ENCODE assay signal across 1 cellular context in genomic region chr3:192851821-192852352, GRCh38.
TF ChIP-seq lines count a peak whose summit lies in the region.

No MANE protein-coding gene starts in this region.

TF ChIP-seq in HepG2, 621 proteins besides CTCF, POLR2A, EP300 and RAD21 (continued from another document and continues in another):
- TF ChIP-seq, protein P1, sequence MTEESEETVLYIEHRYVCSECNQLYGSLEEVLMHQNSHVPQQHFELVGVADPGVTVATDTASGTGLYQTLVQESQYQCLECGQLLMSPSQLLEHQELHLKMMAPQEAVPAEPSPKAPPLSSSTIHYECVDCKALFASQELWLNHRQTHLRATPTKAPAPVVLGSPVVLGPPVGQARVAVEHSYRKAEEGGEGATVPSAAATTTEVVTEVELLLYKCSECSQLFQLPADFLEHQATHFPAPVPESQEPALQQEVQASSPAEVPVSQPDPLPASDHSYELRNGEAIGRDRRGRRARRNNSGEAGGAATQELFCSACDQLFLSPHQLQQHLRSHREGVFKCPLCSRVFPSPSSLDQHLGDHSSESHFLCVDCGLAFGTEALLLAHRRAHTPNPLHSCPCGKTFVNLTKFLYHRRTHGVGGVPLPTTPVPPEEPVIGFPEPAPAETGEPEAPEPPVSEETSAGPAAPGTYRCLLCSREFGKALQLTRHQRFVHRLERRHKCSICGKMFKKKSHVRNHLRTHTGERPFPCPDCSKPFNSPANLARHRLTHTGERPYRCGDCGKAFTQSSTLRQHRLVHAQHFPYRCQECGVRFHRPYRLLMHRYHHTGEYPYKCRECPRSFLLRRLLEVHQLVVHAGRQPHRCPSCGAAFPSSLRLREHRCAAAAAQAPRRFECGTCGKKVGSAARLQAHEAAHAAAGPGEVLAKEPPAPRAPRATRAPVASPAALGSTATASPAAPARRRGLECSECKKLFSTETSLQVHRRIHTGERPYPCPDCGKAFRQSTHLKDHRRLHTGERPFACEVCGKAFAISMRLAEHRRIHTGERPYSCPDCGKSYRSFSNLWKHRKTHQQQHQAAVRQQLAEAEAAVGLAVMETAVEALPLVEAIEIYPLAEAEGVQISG (CRISPR knock-in tag; IDR thresholded peaks at IDR 0.05), result no peak
- TF ChIP-seq ZBTB8A (CRISPR knock-in tag; IDR thresholded peaks at IDR 0.05; ENCODE audit: borderline replicate concordance, low read depth), result no peak
- TF ChIP-seq FOXP4 (CRISPR knock-in tag; IDR thresholded peaks at IDR 0.05), result 0 out of 2 replicates have a peak, but pooled peaks have one; percentile 13
- TF ChIP-seq SRSF4 (IDR thresholded peaks at IDR 0.05; ENCODE audit: low read depth, low read length, poor library complexity, severe bottlenecking), result no peak
- TF ChIP-seq ZMAT5 (CRISPR knock-in tag; IDR thresholded peaks at IDR 0.05; ENCODE audit: borderline replicate concordance, low read depth), result no peak
- TF ChIP-seq TSC22D2 (CRISPR knock-in tag; IDR thresholded peaks at IDR 0.05; ENCODE audit: borderline replicate concordance), result 0 out of 2 replicates have a peak, but pooled peaks have one; percentile 31
- TF ChIP-seq ZNF276 (CRISPR knock-in tag; IDR thresholded peaks at IDR 0.05; ENCODE audit: low read depth), result no peak
- no peak for TF ChIP-seq SUZ12 (IDR thresholded peaks at IDR 0.05; ENCODE audit: low read depth, low read length)
- no peak for TF ChIP-seq ZNF432 (CRISPR knock-in tag; IDR thresholded peaks at IDR 0.05; ENCODE audit: borderline replicate concordance)
- TF ChIP-seq ZSCAN25 (CRISPR knock-in tag; IDR thresholded peaks at IDR 0.05), result no peak
- TF ChIP-seq ZXDC (CRISPR knock-in tag; IDR thresholded peaks at IDR 0.05), result no peak
- TF ChIP-seq ZNF350 (CRISPR knock-in tag; IDR thresholded peaks at IDR 0.05; ENCODE audit: borderline replicate concordance, low read depth), result no peak
- TF ChIP-seq NFYC (CRISPR knock-in tag; IDR thresholded peaks at IDR 0.05), result no peak
- TF ChIP-seq ZNF296 (CRISPR knock-in tag; conservative IDR thresholded peaks at IDR 0.05), result no peak
- no peak for TF ChIP-seq TAF15 (IDR thresholded peaks at IDR 0.05; ENCODE audit: low read depth, low read length, poor library complexity, severe bottlenecking)
- TF ChIP-seq ZNF878 (CRISPR knock-in tag; IDR thresholded peaks at IDR 0.05), result no peak
- no peak for TF ChIP-seq KDM5B (CRISPR knock-in tag; IDR thresholded peaks at IDR 0.05; ENCODE audit: borderline replicate concordance)
- TF ChIP-seq, protein P2, sequence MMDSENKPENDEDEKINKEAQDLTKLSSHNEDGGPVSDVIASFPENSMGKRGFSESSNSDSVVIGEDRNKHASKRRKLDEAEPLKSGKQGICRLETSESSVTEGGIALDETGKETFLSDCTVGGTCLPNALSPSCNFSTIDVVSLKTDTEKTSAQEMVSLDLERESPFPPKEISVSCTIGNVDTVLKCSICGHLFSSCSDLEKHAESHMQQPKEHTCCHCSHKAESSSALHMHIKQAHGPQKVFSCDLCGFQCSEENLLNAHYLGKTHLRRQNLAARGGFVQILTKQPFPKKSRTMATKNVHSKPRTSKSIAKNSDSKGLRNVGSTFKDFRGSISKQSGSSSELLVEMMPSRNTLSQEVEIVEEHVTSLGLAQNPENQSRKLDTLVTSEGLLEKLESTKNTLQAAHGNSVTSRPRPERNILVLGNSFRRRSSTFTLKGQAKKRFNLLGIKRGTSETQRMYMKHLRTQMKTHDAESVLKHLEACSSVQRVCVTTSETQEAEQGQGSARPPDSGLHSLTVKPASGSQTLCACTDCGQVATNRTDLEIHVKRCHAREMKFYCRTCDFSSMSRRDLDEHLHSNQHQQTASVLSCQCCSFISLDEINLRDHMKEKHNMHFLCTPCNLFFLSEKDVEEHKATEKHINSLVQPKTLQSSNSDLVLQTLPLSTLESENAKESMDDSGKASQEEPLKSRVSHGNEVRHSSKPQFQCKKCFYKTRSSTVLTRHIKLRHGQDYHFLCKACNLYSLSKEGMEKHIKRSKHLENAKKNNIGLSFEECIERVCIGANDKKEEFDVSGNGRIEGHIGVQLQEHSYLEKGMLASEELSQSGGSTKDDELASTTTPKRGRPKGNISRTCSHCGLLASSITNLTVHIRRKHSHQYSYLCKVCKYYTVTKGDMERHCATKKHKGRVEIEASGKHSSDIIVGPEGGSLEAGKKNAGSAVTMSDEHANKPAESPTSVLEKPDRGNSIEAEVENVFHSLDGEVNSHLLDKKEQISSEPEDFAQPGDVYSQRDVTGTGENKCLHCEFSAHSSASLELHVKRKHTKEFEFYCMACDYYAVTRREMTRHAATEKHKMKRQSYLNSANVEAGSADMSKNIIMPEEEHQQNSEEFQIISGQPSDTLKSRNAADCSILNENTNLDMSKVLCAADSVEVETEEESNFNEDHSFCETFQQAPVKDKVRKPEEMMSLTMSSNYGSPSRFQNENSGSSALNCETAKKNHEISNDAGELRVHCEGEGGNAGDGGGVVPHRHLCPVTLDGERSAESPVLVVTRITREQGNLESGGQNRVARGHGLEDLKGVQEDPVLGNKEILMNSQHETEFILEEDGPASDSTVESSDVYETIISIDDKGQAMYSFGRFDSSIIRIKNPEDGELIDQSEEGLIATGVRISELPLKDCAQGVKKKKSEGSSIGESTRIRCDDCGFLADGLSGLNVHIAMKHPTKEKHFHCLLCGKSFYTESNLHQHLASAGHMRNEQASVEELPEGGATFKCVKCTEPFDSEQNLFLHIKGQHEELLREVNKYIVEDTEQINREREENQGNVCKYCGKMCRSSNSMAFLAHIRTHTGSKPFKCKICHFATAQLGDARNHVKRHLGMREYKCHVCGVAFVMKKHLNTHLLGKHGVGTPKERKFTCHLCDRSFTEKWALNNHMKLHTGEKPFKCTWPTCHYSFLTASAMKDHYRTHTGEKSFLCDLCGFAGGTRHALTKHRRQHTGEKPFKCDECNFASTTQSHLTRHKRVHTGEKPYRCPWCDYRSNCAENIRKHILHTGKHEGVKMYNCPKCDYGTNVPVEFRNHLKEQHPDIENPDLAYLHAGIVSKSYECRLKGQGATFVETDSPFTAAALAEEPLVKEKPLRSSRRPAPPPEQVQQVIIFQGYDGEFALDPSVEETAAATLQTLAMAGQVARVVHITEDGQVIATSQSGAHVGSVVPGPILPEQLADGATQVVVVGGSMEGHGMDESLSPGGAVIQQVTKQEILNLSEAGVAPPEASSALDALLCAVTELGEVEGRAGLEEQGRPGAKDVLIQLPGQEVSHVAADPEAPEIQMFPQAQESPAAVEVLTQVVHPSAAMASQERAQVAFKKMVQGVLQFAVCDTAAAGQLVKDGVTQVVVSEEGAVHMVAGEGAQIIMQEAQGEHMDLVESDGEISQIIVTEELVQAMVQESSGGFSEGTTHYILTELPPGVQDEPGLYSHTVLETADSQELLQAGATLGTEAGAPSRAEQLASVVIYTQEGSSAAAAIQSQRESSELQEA (CRISPR knock-in tag; IDR thresholded peaks at IDR 0.05; ENCODE audit: not compliant biosample characterization), result no peak
- no peak for TF ChIP-seq SP140L (CRISPR knock-in tag; IDR thresholded peaks at IDR 0.05; ENCODE audit: borderline replicate concordance)
- TF ChIP-seq, protein P3, sequence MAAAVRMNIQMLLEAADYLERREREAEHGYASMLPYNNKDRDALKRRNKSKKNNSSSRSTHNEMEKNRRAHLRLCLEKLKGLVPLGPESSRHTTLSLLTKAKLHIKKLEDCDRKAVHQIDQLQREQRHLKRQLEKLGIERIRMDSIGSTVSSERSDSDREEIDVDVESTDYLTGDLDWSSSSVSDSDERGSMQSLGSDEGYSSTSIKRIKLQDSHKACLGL (CRISPR knock-in tag; IDR thresholded peaks at IDR 0.05), result no peak
- no peak for TF ChIP-seq ZNF230 (CRISPR knock-in tag; IDR thresholded peaks at IDR 0.05)
- TF ChIP-seq, protein P4, sequence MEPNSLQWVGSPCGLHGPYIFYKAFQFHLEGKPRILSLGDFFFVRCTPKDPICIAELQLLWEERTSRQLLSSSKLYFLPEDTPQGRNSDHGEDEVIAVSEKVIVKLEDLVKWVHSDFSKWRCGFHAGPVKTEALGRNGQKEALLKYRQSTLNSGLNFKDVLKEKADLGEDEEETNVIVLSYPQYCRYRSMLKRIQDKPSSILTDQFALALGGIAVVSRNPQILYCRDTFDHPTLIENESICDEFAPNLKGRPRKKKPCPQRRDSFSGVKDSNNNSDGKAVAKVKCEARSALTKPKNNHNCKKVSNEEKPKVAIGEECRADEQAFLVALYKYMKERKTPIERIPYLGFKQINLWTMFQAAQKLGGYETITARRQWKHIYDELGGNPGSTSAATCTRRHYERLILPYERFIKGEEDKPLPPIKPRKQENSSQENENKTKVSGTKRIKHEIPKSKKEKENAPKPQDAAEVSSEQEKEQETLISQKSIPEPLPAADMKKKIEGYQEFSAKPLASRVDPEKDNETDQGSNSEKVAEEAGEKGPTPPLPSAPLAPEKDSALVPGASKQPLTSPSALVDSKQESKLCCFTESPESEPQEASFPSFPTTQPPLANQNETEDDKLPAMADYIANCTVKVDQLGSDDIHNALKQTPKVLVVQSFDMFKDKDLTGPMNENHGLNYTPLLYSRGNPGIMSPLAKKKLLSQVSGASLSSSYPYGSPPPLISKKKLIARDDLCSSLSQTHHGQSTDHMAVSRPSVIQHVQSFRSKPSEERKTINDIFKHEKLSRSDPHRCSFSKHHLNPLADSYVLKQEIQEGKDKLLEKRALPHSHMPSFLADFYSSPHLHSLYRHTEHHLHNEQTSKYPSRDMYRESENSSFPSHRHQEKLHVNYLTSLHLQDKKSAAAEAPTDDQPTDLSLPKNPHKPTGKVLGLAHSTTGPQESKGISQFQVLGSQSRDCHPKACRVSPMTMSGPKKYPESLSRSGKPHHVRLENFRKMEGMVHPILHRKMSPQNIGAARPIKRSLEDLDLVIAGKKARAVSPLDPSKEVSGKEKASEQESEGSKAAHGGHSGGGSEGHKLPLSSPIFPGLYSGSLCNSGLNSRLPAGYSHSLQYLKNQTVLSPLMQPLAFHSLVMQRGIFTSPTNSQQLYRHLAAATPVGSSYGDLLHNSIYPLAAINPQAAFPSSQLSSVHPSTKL (CRISPR knock-in tag; IDR thresholded peaks at IDR 0.05), result peak; percentile 94
- TF ChIP-seq BATF2 (CRISPR knock-in tag; IDR thresholded peaks at IDR 0.05), result no peak
- TF ChIP-seq CEBPB (IDR thresholded peaks at IDR 0.05; ENCODE audit: borderline replicate concordance, low read depth, low read length), result peak; percentile 24; the same call in 1 of the 2 replicates
- TF ChIP-seq, protein P5, sequence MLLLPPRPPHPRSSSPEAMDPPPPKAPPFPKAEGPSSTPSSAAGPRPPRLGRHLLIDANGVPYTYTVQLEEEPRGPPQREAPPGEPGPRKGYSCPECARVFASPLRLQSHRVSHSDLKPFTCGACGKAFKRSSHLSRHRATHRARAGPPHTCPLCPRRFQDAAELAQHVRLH (CRISPR knock-in tag; IDR thresholded peaks at IDR 0.05; ENCODE audit: borderline replicate concordance, low read depth), result no peak
- TF ChIP-seq ZNF629 (CRISPR knock-in tag; conservative IDR thresholded peaks at IDR 0.05), result no peak
- no peak for TF ChIP-seq SIX1 (CRISPR knock-in tag; IDR thresholded peaks at IDR 0.05; ENCODE audit: borderline replicate concordance)
- TF ChIP-seq ADNP (CRISPR knock-in tag; IDR thresholded peaks at IDR 0.05), result no peak
